ENCODE assay signal across 8 cellular contexts in genomic region chr1:9651565-9652378, GRCh38. TPM values are rescaled to one million over a fixed set of nuclear protein-coding genes. Genes with fewer than 3 reads are reported as not detected.
A peak's percentile ranks its signal among the peaks of the same experiment; 100 is the strongest.
DNase-seq lines count a peak whose midpoint lies in the region; ATAC-seq and TF ChIP-seq lines count a peak whose summit lies in the region.

Gene PIK3CD (plus strand): TSS chr1:9651731. CDS start chr1:9710456, 58,725 bp downstream.

- H3K27ac Mint-ChIP-seq in activated B cell treated with CpG ODN at 0.5 μM for 24 hours, result peak within 1 kb of the TSS; percentile 99
- H3K27ac Mint-ChIP-seq in dendritic cell treated with granulocyte-macrophage colony-stimulating factor and Interleukin-4, amounts not matched to agents 40 ng/mL and 50 ng/mL, for 4 days, result peak within 1 kb of the TSS; percentile 92

- CTCF ChIA-PET in activated B cell treated with CpG ODN at 0.5 μM for 24 hours (lab: Charles Lee), result interaction anchor here (0.6 to 7.3 kb wide), 5 partner anchors 23 to 70 kb away, joined by 3 to 125 read pairs (median 3); partner anchors contain the start of gene TMEM201

- peaks cover 25% of the 10 kb centered on the region for H3K36me3 Mint-ChIP-seq in activated B cell treated with CpG ODN at 0.5 μM for 24 hours (ENCODE audit: low read depth)
- peaks cover 27% of the 10 kb centered on the region for H3K36me3 Mint-ChIP-seq in dendritic cell treated with granulocyte-macrophage colony-stimulating factor and Interleukin-4, amounts not matched to agents 40 ng/mL and 50 ng/mL, for 4 days (ENCODE audit: low read depth)

- TF ChIP-seq POLR2A in GM18526 (IDR thresholded peaks at IDR 0.05; ENCODE audit: extremely low read depth, insufficient read length), result peak; percentile 73

- DNase-seq in LHCN-M2 (ENCODE audit: low read depth) (peak; percentile 26), activated B cell treated with CpG ODN at 0.5 μM for 24 hours (peak; percentile 50), lung microvascular endothelial cell (ENCODE audit: low read depth in 2 of 2) (peak; percentile 24 to 35), cerebellar nuclear complex (lab: John Stamatoyannopoulos, UW) (no peak), cortex of kidney (lab: John Stamatoyannopoulos, UW) (no peak)

- H3K9me3 Mint-ChIP-seq in activated B cell treated with CpG ODN at 0.5 μM for 24 hours, result no peaks in the 10 kb centered on the region
- no peaks in the 10 kb centered on the region for H3K9me3 Mint-ChIP-seq in dendritic cell treated with granulocyte-macrophage colony-stimulating factor and Interleukin-4, amounts not matched to agents 40 ng/mL and 50 ng/mL, for 4 days

- peak within 1 kb of the TSS; percentile 96 for H3K4me3 Mint-ChIP-seq in activated B cell treated with CpG ODN at 0.5 μM for 24 hours
- peak within 1 kb of the TSS; percentile 92 for H3K4me3 Mint-ChIP-seq in dendritic cell treated with granulocyte-macrophage colony-stimulating factor and Interleukin-4, amounts not matched to agents 40 ng/mL and 50 ng/mL, for 4 days

- no peak within 1 kb of the TSS for H3K27ac ChIP-seq in subcutaneous abdominal adipose tissue (ENCODE audit: low read depth, low read length)

- no peaks in the 10 kb centered on the region for H3K27me3 Mint-ChIP-seq in activated B cell treated with CpG ODN at 0.5 μM for 24 hours
- no peaks in the 10 kb centered on the region for H3K27me3 Mint-ChIP-seq in dendritic cell treated with granulocyte-macrophage colony-stimulating factor and Interleukin-4, amounts not matched to agents 40 ng/mL and 50 ng/mL, for 4 days

- peaks cover 0 to 37% (median 15%) of the 10 kb centered on the region in 5 donors for H3K4me1 ChIP-seq in subcutaneous abdominal adipose tissue (ENCODE audit: control insufficient read depth in 5 of 5, insufficient read depth in 5 of 5, low read length in 5 of 5)

- H3K4me1 Mint-ChIP-seq in activated B cell treated with CpG ODN at 0.5 μM for 24 hours, result peaks cover 52% of the 10 kb centered on the region
- peaks cover 66% of the 10 kb centered on the region for H3K4me1 Mint-ChIP-seq in dendritic cell treated with granulocyte-macrophage colony-stimulating factor and Interleukin-4, amounts not matched to agents 40 ng/mL and 50 ng/mL, for 4 days (ENCODE audit: low read depth)

- peaks cover 4 to 29% (median 7%) of the 10 kb centered on the region in 5 donors for H3K27me3 ChIP-seq in subcutaneous abdominal adipose tissue (ENCODE audit: control insufficient read depth in 5 of 5, insufficient read depth in 4 of 5, low read length in 5 of 5)

- intact Hi-C loops in activated B cell treated with CpG ODN at 0.5 μM for 24 hours (cut with micrococcal nuclease), result loop anchor here (10.0 kb wide), 1 partner anchor 227 kb away; no protein-coding TSS in a partner anchor
- intact Hi-C loops in dendritic cell treated with granulocyte-macrophage colony-stimulating factor and Interleukin-4, amounts not matched to agents 40 ng/mL and 50 ng/mL, for 4 days (cut with micrococcal nuclease), result loop anchor here (2.0 to 5.0 kb wide), 2 partner anchors 25 to 36 kb away; no protein-coding TSS in a partner anchor

- no peaks in the 10 kb centered on the region for H3K9me3 ChIP-seq in subcutaneous abdominal adipose tissue (ENCODE audit: control insufficient read depth in 5 of 5, low read length in 5 of 5)

- H3K4me3 ChIP-seq in subcutaneous abdominal adipose tissue (ENCODE audit: low read depth in 1 of 5, low read length in 5 of 5), result peak within 1 kb of the TSS; percentile 44 to 72 (median 57)

- no peaks in the 10 kb centered on the region for H3K36me3 ChIP-seq in subcutaneous abdominal adipose tissue (ENCODE audit: control insufficient read depth in 5 of 5, insufficient read depth in 5 of 5, low read length in 5 of 5)

- peak; percentile 11 for ATAC-seq in activated B cell treated with CpG ODN at 0.5 μM for 24 hours (ENCODE audit: low read depth)

- no peak for TF ChIP-seq CTCF in activated B cell treated with CpG ODN at 0.5 μM for 24 hours (IDR thresholded peaks at IDR 0.05)

- POLR2A ChIA-PET in activated B cell treated with CpG ODN at 0.5 μM for 24 hours (lab: Charles Lee), result interaction anchor here (0.6 to 13.1 kb wide), 21 partner anchors 8 to 780 kb away, joined by 3 to 699 read pairs (median 4); no protein-coding TSS in a partner anchor

- H3K9ac ChIP-seq in subcutaneous abdominal adipose tissue (ENCODE audit: low read length in 5 of 5), result peak within 1 kb of the TSS in 2 of 5 donors; percentile 4 to 17

RNA-seq across cellular contexts. Expression of gene PIK3CD, which starts in this region (rescaled TPM):
- total RNA-seq in LHCN-M2 (2014; rRNA removed) (18.8 and 20.6 TPM in 2 replicates), activated B cell treated with CpG ODN at 0.5 μM for 24 hours (238 and 265 TPM in 2 replicates), lung microvascular endothelial cell (2.4 and 2.8 TPM in 2 replicates)
- polyA plus RNA-seq in LHCN-M2 (2012), result 12.8 TPM

Comparison
In these comparisons a context has a peak if more than half of its experiments do, and no peak if none do; other contexts are left out.
1. RNA of gene PIK3CD (total RNA-seq): 238 to 265 TPM in activated B cell treated with CpG ODN at 0.5 μM for 24 hours; 18.8 to 20.6 TPM in LHCN-M2 and 2.4 to 2.8 TPM in lung microvascular endothelial cell; every median in the first group is over 10 times any median in the second.
2. DNase-seq: peak in LHCN-M2 (single experiment), activated B cell treated with CpG ODN at 0.5 μM for 24 hours (single experiment) and lung microvascular endothelial cell (2 of 2); none in cerebellar nuclear complex (0 of 2) and cortex of kidney (single experiment).